ENCODE assay signal across 1 cellular context in the genomic region with DNA sequence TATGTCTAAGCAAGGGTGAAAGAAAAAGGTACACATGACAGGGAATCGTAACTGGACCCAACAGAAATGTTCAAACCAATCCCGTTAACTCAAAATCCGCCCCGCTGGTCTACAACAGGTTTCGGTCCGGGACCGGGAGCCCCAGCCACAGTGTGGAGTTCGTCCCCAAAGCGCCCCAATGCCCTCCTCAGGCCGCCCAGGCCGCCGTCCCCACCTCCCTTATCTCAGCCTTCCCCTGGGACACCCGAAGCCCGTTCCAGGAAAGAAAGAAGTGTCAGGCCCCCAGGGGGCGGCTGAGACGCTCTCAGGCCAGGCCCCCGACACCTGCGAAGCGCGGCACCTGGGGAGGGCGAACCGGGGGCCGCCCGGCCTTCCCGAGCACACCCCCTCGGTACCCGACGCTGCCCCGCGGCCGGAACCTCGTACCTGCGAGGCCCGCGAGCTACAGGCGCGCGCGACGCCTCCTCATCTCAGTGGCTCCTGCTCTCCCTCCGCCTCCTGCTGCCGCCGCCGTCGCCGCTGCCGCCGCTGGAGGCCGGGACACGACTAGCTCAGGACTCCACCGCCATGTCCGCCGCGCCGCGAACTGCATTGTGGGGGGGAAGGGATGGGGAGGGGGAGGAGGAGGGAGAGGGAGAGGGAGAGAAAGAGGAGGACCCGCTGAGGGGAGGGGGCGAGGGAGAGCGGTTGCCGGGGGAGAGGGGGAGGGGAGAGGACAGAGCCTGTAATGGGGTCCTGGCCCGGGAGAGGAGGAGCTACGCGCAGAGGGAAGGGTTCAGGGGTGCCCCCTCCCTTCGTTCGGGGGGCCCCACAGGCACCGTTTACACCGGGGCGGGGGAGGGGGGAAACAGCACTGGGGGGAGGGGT.
A peak's percentile ranks its signal among the peaks of the same experiment; 100 is the strongest.
TF ChIP-seq lines count a peak whose summit lies in the region.

A gene with protein sequence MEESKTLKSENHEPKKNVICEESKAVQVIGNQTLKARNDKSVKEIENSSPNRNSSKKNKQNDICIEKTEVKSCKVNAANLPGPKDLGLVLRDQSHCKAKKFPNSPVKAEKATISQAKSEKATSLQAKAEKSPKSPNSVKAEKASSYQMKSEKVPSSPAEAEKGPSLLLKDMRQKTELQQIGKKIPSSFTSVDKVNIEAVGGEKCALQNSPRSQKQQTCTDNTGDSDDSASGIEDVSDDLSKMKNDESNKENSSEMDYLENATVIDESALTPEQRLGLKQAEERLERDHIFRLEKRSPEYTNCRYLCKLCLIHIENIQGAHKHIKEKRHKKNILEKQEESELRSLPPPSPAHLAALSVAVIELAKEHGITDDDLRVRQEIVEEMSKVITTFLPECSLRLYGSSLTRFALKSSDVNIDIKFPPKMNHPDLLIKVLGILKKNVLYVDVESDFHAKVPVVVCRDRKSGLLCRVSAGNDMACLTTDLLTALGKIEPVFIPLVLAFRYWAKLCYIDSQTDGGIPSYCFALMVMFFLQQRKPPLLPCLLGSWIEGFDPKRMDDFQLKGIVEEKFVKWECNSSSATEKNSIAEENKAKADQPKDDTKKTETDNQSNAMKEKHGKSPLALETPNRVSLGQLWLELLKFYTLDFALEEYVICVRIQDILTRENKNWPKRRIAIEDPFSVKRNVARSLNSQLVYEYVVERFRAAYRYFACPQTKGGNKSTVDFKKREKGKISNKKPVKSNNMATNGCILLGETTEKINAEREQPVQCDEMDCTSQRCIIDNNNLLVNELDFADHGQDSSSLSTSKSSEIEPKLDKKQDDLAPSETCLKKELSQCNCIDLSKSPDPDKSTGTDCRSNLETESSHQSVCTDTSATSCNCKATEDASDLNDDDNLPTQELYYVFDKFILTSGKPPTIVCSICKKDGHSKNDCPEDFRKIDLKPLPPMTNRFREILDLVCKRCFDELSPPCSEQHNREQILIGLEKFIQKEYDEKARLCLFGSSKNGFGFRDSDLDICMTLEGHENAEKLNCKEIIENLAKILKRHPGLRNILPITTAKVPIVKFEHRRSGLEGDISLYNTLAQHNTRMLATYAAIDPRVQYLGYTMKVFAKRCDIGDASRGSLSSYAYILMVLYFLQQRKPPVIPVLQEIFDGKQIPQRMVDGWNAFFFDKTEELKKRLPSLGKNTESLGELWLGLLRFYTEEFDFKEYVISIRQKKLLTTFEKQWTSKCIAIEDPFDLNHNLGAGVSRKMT (N-terminal part only) (minus strand): TSS at position 588 of the 867 bp plus-strand sequence. CDS start 26,812 bp downstream, outside the sequence.

TF ChIP-seq in HEK293, 187 proteins besides CTCF, POLR2A, EP300 and RAD21 (continued from another document):
- TF ChIP-seq, protein P1, sequence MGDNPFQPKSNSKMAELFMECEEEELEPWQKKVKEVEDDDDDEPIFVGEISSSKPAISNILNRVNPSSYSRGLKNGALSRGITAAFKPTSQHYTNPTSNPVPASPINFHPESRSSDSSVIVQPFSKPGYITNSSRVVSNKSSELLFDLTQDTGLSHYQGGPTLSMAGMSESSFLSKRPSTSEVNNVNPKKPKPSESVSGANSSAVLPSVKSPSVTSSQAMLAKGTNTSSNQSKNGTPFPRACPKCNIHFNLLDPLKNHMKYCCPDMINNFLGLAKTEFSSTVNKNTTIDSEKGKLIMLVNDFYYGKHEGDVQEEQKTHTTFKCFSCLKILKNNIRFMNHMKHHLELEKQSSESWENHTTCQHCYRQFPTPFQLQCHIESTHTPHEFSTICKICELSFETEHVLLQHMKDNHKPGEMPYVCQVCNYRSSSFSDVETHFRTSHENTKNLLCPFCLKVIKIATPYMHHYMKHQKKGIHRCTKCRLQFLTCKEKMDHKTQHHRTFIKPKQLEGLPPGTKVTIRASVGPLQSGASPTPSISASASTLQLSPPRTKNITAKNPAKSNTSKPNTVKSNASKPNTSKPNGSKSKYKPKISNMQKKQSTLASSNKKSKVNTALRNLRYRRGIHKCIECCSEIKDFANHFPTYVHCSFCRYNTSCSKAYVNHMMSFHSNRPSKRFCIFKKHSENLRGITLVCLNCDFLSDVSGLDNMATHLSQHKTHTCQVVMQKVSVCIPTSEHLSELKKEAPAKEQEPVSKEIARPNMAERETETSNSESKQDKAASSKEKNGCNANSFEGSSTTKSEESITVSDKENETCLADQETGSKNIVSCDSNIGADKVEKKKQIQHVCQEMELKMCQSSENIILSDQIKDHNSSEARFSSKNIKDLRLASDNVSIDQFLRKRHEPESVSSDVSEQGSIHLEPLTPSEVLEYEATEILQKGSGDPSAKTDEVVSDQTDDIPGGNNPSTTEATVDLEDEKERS (tag by site-specific recombination; IDR thresholded peaks at IDR 0.05) = no peak
- TF ChIP-seq ZNF394 (tag by site-specific recombination; IDR thresholded peaks at IDR 0.05; ENCODE audit: borderline replicate concordance) (peak; percentile 13; the same call in 1 of the 2 replicates), ZNF112 (tag by site-specific recombination; IDR thresholded peaks at IDR 0.05) (no peak), ZNF707 (tag by site-specific recombination; IDR thresholded peaks at IDR 0.05) (no peak), ZIC2 (tag by site-specific recombination; IDR thresholded peaks at IDR 0.05) (peak; percentile 84), ZNF274 (IDR thresholded peaks at IDR 0.05; ENCODE audit: low read length) (no peak), ZNF274 (tag by site-specific recombination; IDR thresholded peaks at IDR 0.05; ENCODE audit: borderline replicate concordance) (no peak), ZNF76 (tag by site-specific recombination; IDR thresholded peaks at IDR 0.05; ENCODE audit: borderline replicate concordance, low read depth) (peak; percentile 93), ZBTB8A (tag by site-specific recombination; IDR thresholded peaks at IDR 0.05) (peak; percentile 89), TCF7L2 (IDR thresholded peaks at IDR 0.05; ENCODE audit: borderline replicate concordance, low read depth, low read length) (no peak), TRIM28 (IDR thresholded peaks at IDR 0.05; ENCODE audit: borderline replicate concordance, low read length) (peak; percentile 58; the same call in 1 of the 2 replicates), YY1 (tag by site-specific recombination; IDR thresholded peaks at IDR 0.05) (peak; percentile 81; the same call in 1 of the 2 replicates), HIC1 (tag by site-specific recombination; IDR thresholded peaks at IDR 0.05) (no peak), KLF9 (tag by site-specific recombination; IDR thresholded peaks at IDR 0.05; ENCODE audit: low read depth) (peak; percentile 82), ZNF654 (tag by site-specific recombination; IDR thresholded peaks at IDR 0.05; ENCODE audit: low read depth) (no peak), ZNF48 (tag by site-specific recombination; IDR thresholded peaks at IDR 0.05) (no peak), ZNF10 (tag by site-specific recombination; IDR thresholded peaks at IDR 0.05) (0 out of 2 replicates have a peak, but pooled peaks have one; percentile 33), ZNF510 (tag by site-specific recombination; IDR thresholded peaks at IDR 0.05; ENCODE audit: insufficient replicate concordance) (no peak), KLF10 (tag by site-specific recombination; IDR thresholded peaks at IDR 0.05) (peak; percentile 53), RBAK (tag by site-specific recombination; IDR thresholded peaks at IDR 0.05) (no peak), SETDB1 (IDR thresholded peaks at IDR 0.05; ENCODE audit: insufficient read length, low read length) (no peak), ZNF521 (tag by site-specific recombination; IDR thresholded peaks at IDR 0.05) (no peak), ZNF473 (tag by site-specific recombination; IDR thresholded peaks at IDR 0.05) (no peak), ZNF560 (tag by site-specific recombination; IDR thresholded peaks at IDR 0.05; ENCODE audit: borderline replicate concordance) (no peak), ZNF221 (tag by site-specific recombination; IDR thresholded peaks at IDR 0.05; ENCODE audit: borderline replicate concordance) (no peak), ZNF184 (tag by site-specific recombination; IDR thresholded peaks at IDR 0.05) (no peak)
- TF ChIP-seq, protein P2, sequence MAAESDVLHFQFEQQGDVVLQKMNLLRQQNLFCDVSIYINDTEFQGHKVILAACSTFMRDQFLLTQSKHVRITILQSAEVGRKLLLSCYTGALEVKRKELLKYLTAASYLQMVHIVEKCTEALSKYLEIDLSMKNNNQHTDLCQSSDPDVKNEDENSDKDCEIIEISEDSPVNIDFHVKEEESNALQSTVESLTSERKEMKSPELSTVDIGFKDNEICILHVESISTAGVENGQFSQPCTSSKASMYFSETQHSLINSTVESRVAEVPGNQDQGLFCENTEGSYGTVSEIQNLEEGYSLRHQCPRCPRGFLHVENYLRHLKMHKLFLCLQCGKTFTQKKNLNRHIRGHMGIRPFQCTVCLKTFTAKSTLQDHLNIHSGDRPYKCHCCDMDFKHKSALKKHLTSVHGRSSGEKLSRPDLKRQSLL (tag by site-specific recombination; IDR thresholded peaks at IDR 0.05) = no peak
- TF ChIP-seq, protein P3, sequence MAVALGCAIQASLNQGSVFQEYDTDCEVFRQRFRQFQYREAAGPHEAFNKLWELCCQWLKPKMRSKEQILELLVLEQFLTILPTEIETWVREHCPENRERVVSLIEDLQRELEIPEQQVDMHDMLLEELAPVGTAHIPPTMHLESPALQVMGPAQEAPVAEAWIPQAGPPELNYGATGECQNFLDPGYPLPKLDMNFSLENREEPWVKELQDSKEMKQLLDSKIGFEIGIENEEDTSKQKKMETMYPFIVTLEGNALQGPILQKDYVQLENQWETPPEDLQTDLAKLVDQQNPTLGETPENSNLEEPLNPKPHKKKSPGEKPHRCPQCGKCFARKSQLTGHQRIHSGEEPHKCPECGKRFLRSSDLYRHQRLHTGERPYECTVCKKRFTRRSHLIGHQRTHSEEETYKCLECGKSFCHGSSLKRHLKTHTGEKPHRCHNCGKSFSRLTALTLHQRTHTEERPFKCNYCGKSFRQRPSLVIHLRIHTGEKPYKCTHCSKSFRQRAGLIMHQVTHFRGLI (tag by site-specific recombination; IDR thresholded peaks at IDR 0.05) = no peak
